In genomic region chr3:163582967-163583366, GRCh38 we compare ENCODE assay signal across 27 cellular contexts.
"Had no signal": no experiment of that assay in that cellular context is flagged by ENCODE, and none has a peak within 500 bp of the region (broad histone marks: within the 10 kb centered on the region; RNA-seq: fewer than 3 reads in every experiment).

No MANE protein-coding gene starts in this region.

- H3K27me3 ChIP-seq: stomach, suprapubic skin, testis, thyroid gland, tibial artery, tibial nerve, transverse colon, upper lobe of left lung, upper lobe of right lung, uterus, vagina had no signal

- H3K36me3 ChIP-seq: stomach, suprapubic skin, thoracic aorta, thyroid gland, tibial artery, tibial nerve, transverse colon, upper lobe of left lung, upper lobe of right lung, uterus, vagina had no signal

- ATAC-seq: stimulated activated effector memory CD8-positive, alpha-beta T cell treated with anti-CD3 and anti-CD28 coated beads, Interleukin-12 subunit alpha, Interleukin-12 subunit beta, amount 100 ng/mL, for 72 hours; stimulated activated memory B cell treated with anti-CD40 and anti-IgM and Interleukin-4, amounts not matched to agents 10 μg/mL and 1 μg/mL and 100 μg/mL, for 72 hours; stimulated activated naive B cell treated with anti-CD40 and anti-IgM and Interleukin-4, amounts not matched to agents 10 μg/mL and 1 μg/mL and 100 μg/mL, for 72 hours; stimulated activated naive CD8-positive, alpha-beta T cell treated with anti-CD3 and anti-CD28 coated beads, Interleukin-15, amount 100 ng/mL, for 72 hours; stimulated activated naive CD8-positive, alpha-beta T cell treated with anti-CD3 and anti-CD28 coated beads, Interleukin-15, Interleukin-2, amounts not matched to agents 100 U/mL and 50 U/mL, for 24 hours; upper lobe of right lung had no signal

- H3K4me1 ChIP-seq: stomach, suprapubic skin, testis, thyroid gland, tibial artery, tibial nerve, transverse colon, upper lobe of left lung, upper lobe of right lung, uterus, vagina had no signal

- FAIRE-seq: urothelium cell line had no signal

- H3K9me3 ChIP-seq: testis, thyroid gland, upper lobe of right lung, vagina had no signal

- DNase-seq: stimulated activated CD4-positive, alpha-beta T cell treated with anti-CD3 and anti-CD28 coated beads, Interleukin-2, amount 100 ng/mL, for 48 hours; stimulated activated CD4-positive, alpha-beta T cell treated with anti-CD3 and anti-CD28 coated beads, Interleukin-4, amount 100 ng/mL, for 1 hour; stimulated activated CD4-positive, alpha-beta T cell treated with anti-CD3 and anti-CD28 coated beads, Interleukin-4, amount 100 ng/mL, for 24 hours; stimulated activated CD4-positive, alpha-beta T cell treated with anti-CD3 and anti-CD28 coated beads, Interleukin-4, amount 100 ng/mL, for 4 hours; stimulated activated CD8-positive, alpha-beta memory T cell treated with anti-CD3 and anti-CD28 coated beads, Interleukin-4, amount 100 ng/mL, for 48 hours; stimulated activated naive B cell treated with anti-CD40 and anti-IgM and Interleukin-4, amounts not matched to agents 10 μg/mL and 1 μg/mL and 100 μg/mL, for 72 hours; stimulated activated naive CD4-positive, alpha-beta T cell; stimulated activated naive CD4-positive, alpha-beta T cell treated with Interleukin-2 at 50 U/mL for 16 hours; stimulated activated naive CD8-positive, alpha-beta T cell treated with anti-CD3 and anti-CD28 coated beads, Interleukin-15, amount 100 ng/mL, for 72 hours; stimulated activated naive CD8-positive, alpha-beta T cell treated with anti-CD3 and anti-CD28 coated beads, Interleukin-15, Interleukin-2, amounts not matched to agents 100 U/mL and 50 U/mL, for 24 hours; stomach; substantia nigra; testis; thyroid gland; tibial artery; transverse colon; trophoblast cell; upper lobe of left lung; upper lobe of right lung; uterus had no signal

- H3K4me3 ChIP-seq: stomach, suprapubic skin, testis, thoracic aorta, thyroid gland, tibial artery, tibial nerve, transverse colon, upper lobe of left lung, upper lobe of right lung, uterus, vagina had no signal

- H3K27ac ChIP-seq: stomach, suprapubic skin, testis, thoracic aorta, thyroid gland, tibial artery, tibial nerve, transverse colon, upper lobe of left lung, upper lobe of right lung, uterus, vagina had no signal
